Comparison of ENCODE assay signal across 16 cellular contexts in genomic region chr15:68478853-68479252, GRCh38. TPM values are rescaled to one million over a fixed set of nuclear protein-coding genes. Genes with fewer than 3 reads are reported as not detected.
DNase-seq lines count a peak whose midpoint lies in the region; ATAC-seq and TF ChIP-seq lines count a peak whose summit lies in the region.
"Had no signal": no experiment of that assay in that cellular context is flagged by ENCODE, and none has a peak within 500 bp of the region (broad histone marks: within the 10 kb centered on the region; RNA-seq: fewer than 3 reads in every experiment).

No MANE protein-coding gene starts in this region.

- in situ Hi-C loops in brain microvascular endothelial cell (cut with HindIII; ENCODE audit: low pct_ligation_motif_present, low sequenced_read_pairs) = no loop called here

- H4K20me1 ChIP-seq in osteoblast (ENCODE audit: insufficient read depth, low read length) = no peaks in the 10 kb centered on the region

- no peak for TF ChIP-seq EP300 in stomach (IDR thresholded peaks at IDR 0.05)

- H3K27ac Mint-ChIP-seq in immature natural killer cell = no peak overlapping the region

- H3K4me2 ChIP-seq in osteoblast (ENCODE audit: insufficient read depth, low read length) = peak overlapping the region; percentile 65

- H3K9me3 ChIP-seq in adipocyte (ENCODE audit: control insufficient read depth, low read length) (no peaks in the 10 kb centered on the region), osteoblast (ENCODE audit: low read depth, low read length) (no peaks in the 10 kb centered on the region), stomach (no peaks in the 10 kb centered on the region)
- H3K9me3 ChIP-seq: Caco-2 had no signal

- ATAC-seq in HG03280 (IDR thresholded peaks at IDR 0.05; ENCODE audit: unreplicated experiment) = no peak

- no peak overlapping the region for H3K4me3 Mint-ChIP-seq in immature natural killer cell

- H3K4me3 ChIP-seq in adipocyte (ENCODE audit: low read length) = no peak overlapping the region
- no peak overlapping the region for H3K4me3 ChIP-seq in brain microvascular endothelial cell (ENCODE audit: low read depth, low read length)
- no peak overlapping the region for H3K4me3 ChIP-seq in osteoblast (ENCODE audit: insufficient read depth, low read length)
- H3K4me3 ChIP-seq in stomach = no peak overlapping the region
- H3K4me3 ChIP-seq: SK-N-MC had no signal

- H3K79me2 ChIP-seq in osteoblast (ENCODE audit: insufficient read depth, low read length) = no peaks in the 10 kb centered on the region

- H3K27me3 ChIP-seq in adipocyte (replicated peaks; ENCODE audit: control insufficient read depth, insufficient read depth, low read length) (no peaks in the 10 kb centered on the region), brain microvascular endothelial cell (replicated peaks) (no peaks in the 10 kb centered on the region), osteoblast (ENCODE audit: insufficient read depth, low read length) (no peaks in the 10 kb centered on the region), stomach (no peaks in the 10 kb centered on the region)

- WGBS in stomach, 5 donors = 80 to 90% (median 82%) methylated on average over 4 of the region's 4 CpGs

- no peaks in the 10 kb centered on the region for H3K36me3 Mint-ChIP-seq in immature natural killer cell

- no peak for TF ChIP-seq POLR2A in stomach (IDR thresholded peaks at IDR 0.05)

- no peaks in the 10 kb centered on the region for H3K9me3 Mint-ChIP-seq in immature natural killer cell

- H3K27ac ChIP-seq in brain microvascular endothelial cell (peak overlapping the region; percentile 53), osteoblast (ENCODE audit: low read depth, low read length) (peak overlapping the region; percentile 98), stomach (peak overlapping the region in 3 of 5 donors; percentile 29 to 62 (median 43))
- H3K27ac ChIP-seq: SK-N-MC had no signal

- intact Hi-C loops in stomach (cut with DNase I; ENCODE audit: low total_unique reads) = no loop called here

- peak overlapping the region; percentile 42 for H2AFZ ChIP-seq in osteoblast (ENCODE audit: low read length)

- no peaks in the 10 kb centered on the region for H3K36me3 ChIP-seq in adipocyte (ENCODE audit: control insufficient read depth, insufficient read depth, low read length, severe bottlenecking)
- no peaks in the 10 kb centered on the region for H3K36me3 ChIP-seq in brain microvascular endothelial cell (replicated peaks)
- H3K36me3 ChIP-seq in osteoblast (ENCODE audit: insufficient read depth, low read length) = no peaks in the 10 kb centered on the region
- no peaks in the 10 kb centered on the region for H3K36me3 ChIP-seq in stomach

- peak overlapping the region; percentile 9 for H3K9ac ChIP-seq in adipocyte (ENCODE audit: low read length)

- H3K4me1 ChIP-seq in adipocyte (ENCODE audit: control insufficient read depth, insufficient read depth, low read length) = peaks cover 17% of the 10 kb centered on the region
- peaks cover 21% of the 10 kb centered on the region for H3K4me1 ChIP-seq in osteoblast (ENCODE audit: insufficient read depth, low read length)
- no peaks in the 10 kb centered on the region for H3K4me1 ChIP-seq in stomach
- H3K4me1 ChIP-seq: Caco-2 had no signal

- H3K4me1 Mint-ChIP-seq in immature natural killer cell = no peaks in the 10 kb centered on the region

- peaks cover 2 to 14% (median 2%) of the 10 kb centered on the region in 3 donors for H3K27me3 Mint-ChIP-seq in immature natural killer cell (ENCODE audit: low read depth in 3 of 3)

- DNase-seq in adipocyte (ENCODE audit: low read depth) = no peak
- DNase-seq in brain microvascular endothelial cell = no peak
- DNase-seq in osteoblast (ENCODE audit: insufficient read length, low spot score, missing footprints) = no peak
- DNase-seq in stomach = no peak
- no peak for DNase-seq in AML-193 (lab: John Stamatoyannopoulos, UW)
- DNase-seq in immature natural killer cell = no peak
- DNase-seq: ACHN, Caco-2, DMS53, KG1, NCI-H1436, NCI-H2081 treated with DMSO at 0.1 percent for 48 hours, NCI-H510A treated with DMSO at 0.1 percent for 48 hours, NCI-H82 had no signal

- TF ChIP-seq CTCF in brain microvascular endothelial cell (IDR thresholded peaks at IDR 0.05; ENCODE audit: low read depth, low read length, missing control alignments) (no peak), osteoblast (IDR thresholded peaks at IDR 0.05; ENCODE audit: extremely low read depth, low read depth, low read length) (no peak), stomach (IDR thresholded peaks at IDR 0.05) (no peak)

RNA-seq across cellular contexts. Expression of gene ITGA11, which starts 46.9 kb away (rescaled TPM):
- total RNA-seq in osteoblast (567 and 697 TPM in 2 replicates), stomach (10 to 100 TPM in 1 of 5 donors, 1 to 10 TPM in 3, under 1 TPM in 1; 0.58 to 12.1 (median 4.3) TPM)
- polyA plus RNA-seq in stomach (under 1 TPM; 0.08 to 1.00 (median 0.92) TPM), immature natural killer cell (not detected)

Comparison
In these comparisons a context has a peak if more than half of its experiments do, and no peak if none do; other contexts are left out.
1. H3K27ac ChIP-seq: peak in every context shown above with its lines; median percentile 98 in osteoblast; 53 in brain microvascular endothelial cell; 43 in stomach.
2. RNA of gene ITGA11, which starts 46.9 kb away (total RNA-seq): 567 to 697 TPM in osteoblast; 0.58 to 12.1 TPM in stomach; every median in the first group is over 10 times any median in the second.